Comparison of ENCODE assay signal across 8 cellular contexts in the genomic region with DNA sequence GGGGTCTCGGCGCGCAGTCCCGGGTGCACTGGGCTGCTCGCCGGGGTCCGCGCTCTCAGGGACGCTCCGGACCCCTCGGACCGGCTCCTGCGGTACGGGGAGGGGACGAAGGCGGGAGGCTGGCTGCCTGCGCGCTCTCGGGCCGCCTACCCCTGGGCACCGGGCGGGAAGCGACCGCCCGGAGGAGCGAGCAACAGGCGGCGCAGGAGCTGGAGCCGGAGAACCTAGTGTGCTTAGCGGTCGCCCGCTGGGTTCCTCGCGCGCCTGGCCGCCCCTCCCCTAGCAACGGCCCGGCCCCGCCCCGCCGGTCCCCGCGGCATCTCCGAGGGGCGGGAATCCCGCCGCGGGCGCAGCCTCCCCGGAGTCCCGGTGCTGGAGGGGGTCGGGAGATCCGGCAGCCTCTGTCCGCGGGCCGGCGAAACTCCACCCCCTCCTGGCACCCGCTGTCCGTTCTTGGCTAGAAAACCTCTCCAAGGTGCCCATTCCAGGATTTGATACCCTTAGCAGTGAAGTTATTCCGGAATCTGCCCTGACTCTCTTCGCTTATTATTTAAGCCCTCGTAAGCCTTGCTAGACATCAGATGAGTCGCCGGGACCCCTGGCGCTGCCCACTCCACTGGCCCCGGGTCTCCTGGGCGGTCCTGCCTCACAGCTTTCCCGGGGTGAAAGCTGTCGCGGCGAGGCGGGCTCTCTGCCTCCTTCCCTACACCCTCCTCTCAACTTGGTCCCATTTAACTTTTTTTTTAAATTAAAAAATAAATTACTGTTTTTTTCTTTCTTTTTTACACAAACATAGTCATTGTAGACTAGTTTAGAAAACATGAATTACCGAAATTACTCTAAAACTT. TPM values are rescaled to one million over a fixed set of nuclear protein-coding genes. Genes with fewer than 3 reads are reported as not detected.
DNase-seq lines count a peak whose midpoint lies in the region; ATAC-seq and TF ChIP-seq lines count a peak whose summit lies in the region.

A gene (minus strand): TSS at position 231 of the 848 bp plus-strand sequence. CDS start 246 bp downstream, outside the sequence.

- intact Hi-C loops in gastrocnemius medialis (cut with DNase I; ENCODE audit: low total_unique reads): no loop called here

- TF ChIP-seq CTCF in hepatocyte (IDR thresholded peaks at IDR 0.05; ENCODE audit: poor library complexity): no peak
- TF ChIP-seq CTCF in gastrocnemius medialis (IDR thresholded peaks at IDR 0.05 in 4 of 5, conservative IDR thresholded peaks at IDR 0.05 in 1 of 5): no peak

- H3K4me1 ChIP-seq in hepatocyte (ENCODE audit: insufficient read depth) (peaks cover 9% of the 10 kb centered on the region), gastrocnemius medialis (peaks cover 13 to 17% of the 10 kb centered on the region in 2 donors)

- H3K9me3 ChIP-seq in hepatocyte (ENCODE audit: low read depth): no peaks in the 10 kb centered on the region
- no peaks in the 10 kb centered on the region for H3K9me3 ChIP-seq in gastrocnemius medialis

- ATAC-seq in gastrocnemius medialis (peak; percentile 30 to 48), HG02970 (IDR thresholded peaks at IDR 0.05; ENCODE audit: low FRiP score, unreplicated experiment) (no peak)

- peaks cover 73% of the 10 kb centered on the region for H3K27me3 ChIP-seq in hepatocyte
- H3K27me3 ChIP-seq in gastrocnemius medialis: peaks cover 4 to 35% (median 30%) of the 10 kb centered on the region in 3 donors

- in situ Hi-C loops in gastrocnemius medialis (cut with MboI; ENCODE audit: low sequenced_read_pairs in 4 of 4): no loop called here

- 3% methylated on average over 63 of the region's 73 CpGs for WGBS in hepatocyte (ENCODE audit: low lambda C conversion rate, missing lambda C conversion rate)

- no peak within 1 kb of the TSS for H3K27ac Mint-ChIP-seq in activated naive CD8-positive, alpha-beta T cell treated with anti-CD3 and anti-CD28 coated beads for 36 hours

- no peaks in the 10 kb centered on the region for H3K36me3 Mint-ChIP-seq in activated naive CD8-positive, alpha-beta T cell treated with anti-CD3 and anti-CD28 coated beads for 36 hours

- no peaks in the 10 kb centered on the region for H4K20me1 ChIP-seq in hepatocyte (ENCODE audit: insufficient read depth, poor library complexity, severe bottlenecking)

- no peak within 1 kb of the TSS for H3K27ac ChIP-seq in hepatocyte
- no peak within 1 kb of the TSS for H3K27ac ChIP-seq in gastrocnemius medialis

- H3K4me2 ChIP-seq in hepatocyte: peak within 1 kb of the TSS; percentile 99

- H3K9me3 Mint-ChIP-seq in activated naive CD8-positive, alpha-beta T cell treated with anti-CD3 and anti-CD28 coated beads for 36 hours: no peaks in the 10 kb centered on the region

- H3K79me2 ChIP-seq in hepatocyte: no peaks in the 10 kb centered on the region

- H3K9me2 ChIP-seq in hepatocyte (replicated peaks; ENCODE audit: insufficient read depth): no peaks in the 10 kb centered on the region

- H3K4me1 Mint-ChIP-seq in activated naive CD8-positive, alpha-beta T cell treated with anti-CD3 and anti-CD28 coated beads for 36 hours: peaks cover 5% of the 10 kb centered on the region

- peak; percentile 24 to 40 for DNase-seq in NOMO-1 (lab: John Stamatoyannopoulos, UW; ENCODE audit: unreplicated experiment in 2 of 2)
- no peak for DNase-seq in NOMO-1 treated with DMSO at 0.1 percent for 48 hours (lab: John Stamatoyannopoulos, UW; ENCODE audit: unreplicated experiment)
- DNase-seq in NCI-H748 treated with DMSO at 0.1 percent for 48 hours (lab: John Stamatoyannopoulos, UW): peak; percentile 47
- DNase-seq in activated naive CD8-positive, alpha-beta T cell treated with anti-CD3 and anti-CD28 coated beads for 36 hours: peak; percentile 67
- DNase-seq in hepatocyte (ENCODE audit: low spot score): peak; percentile 56
- DNase-seq in gastrocnemius medialis: no peak
- no peak for DNase-seq in medulla oblongata (ENCODE audit: extremely low spot score)

- H3K4me3 ChIP-seq in hepatocyte (peak within 1 kb of the TSS; percentile 49), gastrocnemius medialis (peak within 1 kb of the TSS; percentile 51 to 74 (median 66))

- H2AFZ ChIP-seq in hepatocyte: peak within 1 kb of the TSS; percentile 52

- no peak for TF ChIP-seq POLR2A in gastrocnemius medialis (IDR thresholded peaks at IDR 0.05)

- H3K36me3 ChIP-seq in hepatocyte (replicated peaks; ENCODE audit: insufficient read depth, low read depth) (no peaks in the 10 kb centered on the region), gastrocnemius medialis (no peaks in the 10 kb centered on the region)

- peak within 1 kb of the TSS; percentile 77 for H3K4me3 Mint-ChIP-seq in activated naive CD8-positive, alpha-beta T cell treated with anti-CD3 and anti-CD28 coated beads for 36 hours

- H3K27me3 Mint-ChIP-seq in activated naive CD8-positive, alpha-beta T cell treated with anti-CD3 and anti-CD28 coated beads for 36 hours: peaks cover 43% of the 10 kb centered on the region

RNA-seq across cellular contexts. Expression of the gene that starts here (rescaled TPM):
- not detected for total RNA-seq in activated naive CD8-positive, alpha-beta T cell treated with anti-CD3 and anti-CD28 coated beads for 36 hours
- total RNA-seq in hepatocyte (not detected in 2 replicates), gastrocnemius medialis (under 1 TPM in 1 of 4 donors, not detected in 3; 0.49 TPM)
- polyA plus RNA-seq in hepatocyte: not detected in 2 replicates

Comparison
In these comparisons a context has a peak if more than half of its experiments do, and no peak if none do; other contexts are left out.
1. DNase-seq: peak in NOMO-1 (2 of 2) and NCI-H748 treated with DMSO at 0.1 percent for 48 hours (single experiment); none in NOMO-1 treated with DMSO at 0.1 percent for 48 hours (single experiment), gastrocnemius medialis (0 of 2) and medulla oblongata (single experiment).
2. Peak in DNase-seq in activated naive CD8-positive, alpha-beta T cell treated with anti-CD3 and anti-CD28 coated beads for 36 hours; RNA of the gene not detected or under 1 TPM.
3. Peak in DNase-seq, H3K4me3 ChIP-seq and H3K4me2 ChIP-seq in hepatocyte; RNA of the gene not detected or under 1 TPM.
4. Peak in ATAC-seq and H3K4me3 ChIP-seq in gastrocnemius medialis; RNA of the gene not detected or under 1 TPM.